Comparison of ENCODE assay signal across 8 cellular contexts in the genomic region with DNA sequence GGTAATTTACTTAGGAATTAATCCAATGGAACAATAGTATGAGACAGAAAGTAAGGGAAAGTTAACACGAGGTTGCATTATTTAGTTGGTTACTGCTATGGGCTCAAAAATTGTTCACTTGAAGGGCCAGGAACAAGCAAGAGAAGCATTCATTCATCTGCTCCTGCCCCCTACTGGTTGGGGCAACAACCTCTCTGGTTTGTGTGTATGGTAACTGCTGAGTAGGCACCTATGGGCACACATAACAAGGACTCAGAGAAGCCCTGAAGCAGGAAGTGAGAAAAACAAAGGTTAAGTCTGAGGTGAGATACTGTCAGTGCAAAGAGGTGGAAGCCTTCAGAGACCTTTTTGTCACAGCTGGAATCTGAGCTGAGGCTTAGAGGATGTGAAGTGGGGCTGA. TPM values are rescaled to one million over a fixed set of nuclear protein-coding genes. Genes with fewer than 3 reads are reported as not detected.
DNase-seq lines count a peak whose midpoint lies in the region; ATAC-seq, FAIRE-seq and TF ChIP-seq lines count a peak whose summit lies in the region.

No MANE protein-coding gene starts in this region.

- H3K4me3 Mint-ChIP-seq in activated T-helper 1 cell treated with anti-CD3 and anti-CD28 coated beads, Interleukin-12 subunit alpha, Interleukin-12 subunit beta, Interleukin-2, Interleukin-4 antibody, amounts not matched to agents 30 ng/mL and 10 ng/mL and 1 ng/mL, durations not matched to agents 14 hours and 24 hours and 36 hours: no peak overlapping the region

- peaks cover 5% of the 10 kb centered on the region for H3K27me3 ChIP-seq in AG04450 (ENCODE audit: control insufficient read depth, insufficient read depth, low read length)
- H3K27me3 ChIP-seq in mesendoderm (ENCODE audit: insufficient read depth, low read length, poor library complexity): no peaks in the 10 kb centered on the region

- H3K4me1 Mint-ChIP-seq in activated T-helper 1 cell treated with anti-CD3 and anti-CD28 coated beads, Interleukin-12 subunit alpha, Interleukin-12 subunit beta, Interleukin-2, Interleukin-4 antibody, amounts not matched to agents 30 ng/mL and 10 ng/mL and 1 ng/mL, durations not matched to agents 14 hours and 24 hours and 36 hours (ENCODE audit: low read depth): peaks cover 13% of the 10 kb centered on the region

- TF ChIP-seq POLR2A in GM12892 (IDR thresholded peaks at IDR 0.05; ENCODE audit: low read depth, low read length): no peak

- peak; percentile 65 for FAIRE-seq in GM12892 (lab: Jason Lieb, UNC)

- H2BK120ac ChIP-seq in mesendoderm (ENCODE audit: low read depth, low read length): no peak overlapping the region

- H3K56ac ChIP-seq in mesendoderm (ENCODE audit: low read length): no peak overlapping the region

- no peak overlapping the region for H3K4me2 ChIP-seq in mesendoderm (ENCODE audit: low read length)

- peak; percentile 54 for ATAC-seq in HG03354 (IDR thresholded peaks at IDR 0.05; ENCODE audit: poor library complexity, severe bottlenecking, unreplicated experiment)

- no peak overlapping the region for H3K27ac ChIP-seq in AG04450 (ENCODE audit: low read depth, low read length)
- H3K27ac ChIP-seq in mesendoderm (ENCODE audit: low read depth, low read length): no peak overlapping the region

- H3K4me3 ChIP-seq in AG04450 (ENCODE audit: low read depth, low read length): no peak overlapping the region
- H3K4me3 ChIP-seq in mesendoderm (ENCODE audit: low read length): no peak overlapping the region

- no peaks in the 10 kb centered on the region for H3K9me3 ChIP-seq in AG04450 (ENCODE audit: control insufficient read depth, insufficient read depth, low read length)

- no peak overlapping the region for H3K9ac ChIP-seq in mesendoderm (ENCODE audit: low read length)

- H3K18ac ChIP-seq in mesendoderm (ENCODE audit: low read length): no peak overlapping the region

- intact Hi-C loops in activated T-helper 1 cell treated with anti-CD3 and anti-CD28 coated beads, Interleukin-12 subunit alpha, Interleukin-12 subunit beta, Interleukin-2, Interleukin-4 antibody, amounts not matched to agents 30 ng/mL and 10 ng/mL and 1 ng/mL, durations not matched to agents 14 hours and 24 hours and 36 hours (cut with micrococcal nuclease): loop anchor here (1.0 to 10.0 kb wide), 3 partner anchors 32 to 705 kb away; partner anchors contain the start of genes KDM4C and RANBP6
- intact Hi-C loops in cardiac septum (cut with DNase I): no loop called here

- no peak for DNase-seq in AG04450 (ENCODE audit: low read depth, low spot score)
- no peak for DNase-seq in GM12892 (ENCODE audit: insufficient read length)
- DNase-seq in activated T-helper 1 cell treated with anti-CD3 and anti-CD28 coated beads, Interleukin-12 subunit alpha, Interleukin-12 subunit beta, Interleukin-2, Interleukin-4 antibody, amounts not matched to agents 30 ng/mL and 10 ng/mL and 1 ng/mL, durations not matched to agents 14 hours and 24 hours and 36 hours (ENCODE audit: low spot score): peak; percentile 25
- peak; percentile 82 for DNase-seq in mesendoderm
- no peak for DNase-seq in cardiac septum (ENCODE audit: low spot score)
- DNase-seq in GM19240 (ENCODE audit: insufficient read length, low spot score): no peak
- DNase-seq in SK-N-DZ (ENCODE audit: low spot score): no peak

- H2BK15ac ChIP-seq in mesendoderm (replicated peaks; ENCODE audit: low read depth): no peak overlapping the region

- POLR2A ChIA-PET in AG04450 (lab: Yijun Ruan, JAX): no interaction called here

- H2BK5ac ChIP-seq in mesendoderm (ENCODE audit: low read length): no peak overlapping the region

- TF ChIP-seq CTCF in AG04450 (IDR thresholded peaks at IDR 0.05; ENCODE audit: low read depth, low read length): peak; percentile 30

- H3K27me3 Mint-ChIP-seq in activated T-helper 1 cell treated with anti-CD3 and anti-CD28 coated beads, Interleukin-12 subunit alpha, Interleukin-12 subunit beta, Interleukin-2, Interleukin-4 antibody, amounts not matched to agents 30 ng/mL and 10 ng/mL and 1 ng/mL, durations not matched to agents 14 hours and 24 hours and 36 hours (ENCODE audit: insufficient read depth): peaks cover 6% of the 10 kb centered on the region

- H3K27ac Mint-ChIP-seq in activated T-helper 1 cell treated with anti-CD3 and anti-CD28 coated beads, Interleukin-12 subunit alpha, Interleukin-12 subunit beta, Interleukin-2, Interleukin-4 antibody, amounts not matched to agents 30 ng/mL and 10 ng/mL and 1 ng/mL, durations not matched to agents 14 hours and 24 hours and 36 hours: no peak overlapping the region

- no peak overlapping the region for H4K5ac ChIP-seq in mesendoderm (ENCODE audit: low read length)

- H3K4me1 ChIP-seq in mesendoderm (ENCODE audit: control insufficient read depth, low read depth, low read length): no peaks in the 10 kb centered on the region

- CTCF ChIA-PET in AG04450 (lab: Charles Lee): interaction anchor here (1.2 to 2.1 kb wide), 3 partner anchors 26 to 256 kb away, joined by 3 to 11 read pairs (median 6); no protein-coding TSS in a partner anchor

- no peaks in the 10 kb centered on the region for H3K36me3 Mint-ChIP-seq in activated T-helper 1 cell treated with anti-CD3 and anti-CD28 coated beads, Interleukin-12 subunit alpha, Interleukin-12 subunit beta, Interleukin-2, Interleukin-4 antibody, amounts not matched to agents 30 ng/mL and 10 ng/mL and 1 ng/mL, durations not matched to agents 14 hours and 24 hours and 36 hours (ENCODE audit: low read depth)

- H3K79me1 ChIP-seq in mesendoderm (ENCODE audit: low read length): no peaks in the 10 kb centered on the region

- no peak overlapping the region for H3K4ac ChIP-seq in mesendoderm (ENCODE audit: low read depth, low read length)

- no peaks in the 10 kb centered on the region for H3K36me3 ChIP-seq in mesendoderm (ENCODE audit: control insufficient read depth, insufficient read depth, low read length)

- H4K8ac ChIP-seq in mesendoderm (ENCODE audit: low read depth, low read length): no peak overlapping the region

- H3K79me2 ChIP-seq in mesendoderm (ENCODE audit: control insufficient read depth, insufficient read depth, low read length): no peaks in the 10 kb centered on the region

- WGBS in mesendoderm (ENCODE audit: extremely low coverage, insufficient coverage, low lambda C conversion rate): no CpG with 5 or more reads among the region's 1 CpG

- no peak overlapping the region for H2AK5ac ChIP-seq in mesendoderm (ENCODE audit: low read length)

- no peaks in the 10 kb centered on the region for H3K9me3 Mint-ChIP-seq in activated T-helper 1 cell treated with anti-CD3 and anti-CD28 coated beads, Interleukin-12 subunit alpha, Interleukin-12 subunit beta, Interleukin-2, Interleukin-4 antibody, amounts not matched to agents 30 ng/mL and 10 ng/mL and 1 ng/mL, durations not matched to agents 14 hours and 24 hours and 36 hours

- no peak overlapping the region for H3K23ac ChIP-seq in mesendoderm (ENCODE audit: low read length)

RNA-seq across cellular contexts. Expression of gene RANBP6, which starts 34.4 kb away (rescaled TPM):
- polyA plus RNA-seq in AG04450 (2011; rRNA removed): 13.3 and 18.9 TPM in 2 replicates
- 11.1 and 20.9 TPM in 2 replicates for polyA minus RNA-seq in AG04450 (2011; rRNA and poly(A)+ RNA removed)
- polyA plus RNA-seq in GM12892 (2012; ENCODE audit: missing spikeins): 16.8 TPM
- 19.2 and 22.7 TPM in 2 replicates for total RNA-seq in activated T-helper 1 cell treated with anti-CD3 and anti-CD28 coated beads, Interleukin-12 subunit alpha, Interleukin-12 subunit beta, Interleukin-2, Interleukin-4 antibody, amounts not matched to agents 30 ng/mL and 10 ng/mL and 1 ng/mL, durations not matched to agents 14 hours and 24 hours and 36 hours
- polyA plus RNA-seq in mesendoderm (2013, experiment 1 of 2): 12.7 TPM
- polyA plus RNA-seq in mesendoderm (2013, experiment 2 of 2): 13.0 TPM
- 21.6 TPM for total RNA-seq in cardiac septum
- polyA plus RNA-seq in SK-N-DZ (2014; cell fraction: cytosol; rRNA removed): 22.8 and 23.3 TPM in 2 replicates
- 10.2 and 16.3 TPM in 2 replicates for polyA plus RNA-seq in SK-N-DZ (2014; cell fraction: nucleus; rRNA removed)

Comparison
In these comparisons a context has a peak if more than half of its experiments do, and no peak if none do; other contexts are left out.
1. DNase-seq: peak in activated T-helper 1 cell treated with anti-CD3 and anti-CD28 coated beads, Interleukin-12 subunit alpha, Interleukin-12 subunit beta, Interleukin-2, Interleukin-4 antibody, amounts not matched to agents 30 ng/mL and 10 ng/mL and 1 ng/mL, durations not matched to agents 14 hours and 24 hours and 36 hours (single experiment) and mesendoderm (single experiment); none in AG04450 (single experiment), GM12892 (single experiment), cardiac septum (single experiment), GM19240 (single experiment) and SK-N-DZ (single experiment).